1 cellular context compared by ENCODE assay signal in the genomic region with DNA sequence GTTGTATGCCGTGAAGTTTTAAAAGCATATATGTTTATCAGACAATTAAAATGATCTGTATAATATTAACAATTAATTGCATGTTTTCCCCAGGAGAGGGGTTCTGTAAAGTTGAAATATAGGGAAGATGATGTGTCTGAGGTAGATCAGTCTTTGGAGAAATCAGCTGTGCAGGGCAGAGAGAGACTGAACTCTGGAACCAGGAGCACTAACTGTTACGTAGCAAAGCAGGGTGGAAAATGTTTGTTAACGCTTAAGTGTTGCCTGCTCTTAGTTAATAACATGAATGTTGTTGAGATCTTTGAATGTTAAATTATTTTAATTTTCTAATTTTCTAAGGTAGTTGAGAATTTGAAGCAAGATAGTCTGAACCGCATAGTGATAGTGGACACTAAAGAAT.
TF ChIP-seq lines count a peak whose summit lies in the region.

No MANE protein-coding gene starts in this region.

TF ChIP-seq in H1, 55 proteins besides CTCF, POLR2A, EP300 and RAD21 (continued from another document):
- TF ChIP-seq SIN3A (conservative IDR thresholded peaks at IDR 0.05 in 1 of 2, IDR thresholded peaks at IDR 0.05 in 1 of 2; ENCODE audit: low read depth in 1 of 2, low read length in 2 of 2) (no peak), NANOG (IDR thresholded peaks at IDR 0.05; ENCODE audit: insufficient read depth, low read depth, low read length, poor library complexity, severe bottlenecking) (no peak), FOSL1 (IDR thresholded peaks at IDR 0.05; ENCODE audit: insufficient read depth, low read depth, low read length) (no peak)
